ENCODE assay signal across 25 cellular contexts in the genomic region with DNA sequence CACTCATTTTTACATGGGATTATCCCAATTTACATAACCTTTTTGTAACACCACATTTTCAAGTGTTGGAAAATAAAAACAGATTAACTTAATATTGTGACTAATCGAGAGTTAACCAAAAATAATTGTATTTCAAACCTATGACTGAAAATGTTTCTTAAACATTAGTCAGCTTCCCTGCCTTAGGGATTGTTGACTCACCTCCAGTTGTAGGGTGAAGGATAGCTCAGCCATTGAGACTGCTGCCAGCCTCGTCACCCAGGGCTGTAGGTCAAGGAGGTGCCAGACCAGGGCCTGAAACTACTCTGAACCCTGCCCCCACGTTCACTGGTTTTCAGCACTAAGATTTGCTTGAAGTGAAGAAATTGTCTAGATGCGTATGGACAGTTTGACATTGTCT.
A peak's percentile ranks its signal among the peaks of the same experiment; 100 is the strongest.
DNase-seq lines count a peak whose midpoint lies in the region; ATAC-seq, FAIRE-seq and TF ChIP-seq lines count a peak whose summit lies in the region.
"Had no signal": no experiment of that assay in that cellular context is flagged by ENCODE, and none has a peak within 500 bp of the region (broad histone marks: within the 10 kb centered on the region; RNA-seq: fewer than 3 reads in every experiment).

No MANE protein-coding gene starts in this region.

- peak; percentile 55 for FAIRE-seq in HTR-8/SVneo (lab: Jason Lieb, UNC)
- FAIRE-seq in HepG2 (lab: Jason Lieb, UNC) = no peak
- FAIRE-seq: endothelial cell of umbilical vein, frontal cortex had no signal

- H3K4me2 ChIP-seq in fibroblast of lung (ENCODE audit: extremely low read depth, insufficient read depth, low read length) = no peak overlapping the region
- no peak overlapping the region for H3K4me2 ChIP-seq in HepG2 (ENCODE audit: low read depth, low read length)
- H3K4me2 ChIP-seq: hepatocyte, KMS-11, smooth muscle cell had no signal

- no peak for TF ChIP-seq RAD21 in HepG2 (CRISPR knock-in tag; IDR thresholded peaks at IDR 0.05)

- in situ Hi-C loops in GM13977 (cut with MboI; ENCODE audit: low pct_unique_long_range_greater_than_20kb, low sequenced_read_pairs, unreplicated experiment) (no loop called here), HepG2 (cut with HindIII; ENCODE audit: extremely low pct_ligation_motif_present, low pct_unique_long_range_greater_than_20kb) (no loop called here)

- peak overlapping the region; percentile 73 for H2AFZ ChIP-seq in ACC112 (ENCODE audit: low read length, unreplicated experiment)
- H2AFZ ChIP-seq in fibroblast of lung (ENCODE audit: low read length) = no peak overlapping the region
- no peak overlapping the region for H2AFZ ChIP-seq in HepG2 (ENCODE audit: low read length)
- H2AFZ ChIP-seq: hepatocyte had no signal

- H3K9ac ChIP-seq in adipocyte (ENCODE audit: low read length) = no peak overlapping the region
- H3K9ac ChIP-seq in fibroblast of lung (ENCODE audit: insufficient read depth, low read length) = no peak overlapping the region
- no peak overlapping the region for H3K9ac ChIP-seq in HepG2 (ENCODE audit: insufficient read depth, low read depth, low read length)
- H3K9ac ChIP-seq: KMS-11 had no signal

- H3K4me3 ChIP-seq in ACC112 (ENCODE audit: low read depth, low read length) (peak overlapping the region; percentile 62), adipocyte (ENCODE audit: low read length) (no peak overlapping the region), fibroblast of lung (replicated peaks in 1 of 4; ENCODE audit: control extremely low read depth in 1 of 4, insufficient read depth in 1 of 4, low read depth in 3 of 4, low read length in 4 of 4) (no peak overlapping the region), HepG2 (replicated peaks in 1 of 3; ENCODE audit: insufficient read depth in 1 of 3, low read depth in 2 of 3, low read length in 3 of 3) (no peak overlapping the region)
- H3K4me3 ChIP-seq: dorsolateral prefrontal cortex, hepatocyte, left lung, smooth muscle cell, suprapubic skin had no signal

- TF ChIP-seq EP300 in HepG2 (IDR thresholded peaks at IDR 0.05; ENCODE audit: low read depth in 2 of 2, low read length in 2 of 2) = no peak
- TF ChIP-seq EP300 in HepG2 (CRISPR knock-in tag; IDR thresholded peaks at IDR 0.05; ENCODE audit: borderline replicate concordance) = no peak

- peak overlapping the region; percentile 53 for H3K27ac ChIP-seq in ACC112 (ENCODE audit: low read depth, low read length)
- H3K27ac ChIP-seq in fibroblast of lung (ENCODE audit: insufficient read depth, low read length) = no peak overlapping the region
- H3K27ac ChIP-seq in HepG2 (ENCODE audit: extremely low read length, insufficient read depth, low read length) = no peak overlapping the region
- H3K27ac ChIP-seq: dorsolateral prefrontal cortex, hepatocyte, KMS-11, left lung, suprapubic skin had no signal

- ATAC-seq in GM18498 (IDR thresholded peaks at IDR 0.05; ENCODE audit: unreplicated experiment) (no peak), HepG2 (no peak)
- ATAC-seq: activated CD8-positive, alpha-beta memory T cell treated with anti-CD3 and anti-CD28 coated beads, Interleukin-2, amount 10 ng/mL, durations not matched to agents 7 days and 5 days; activated T-cell treated with anti-CD3 and anti-CD28 coated beads, Interleukin-2, amount 50 U/mL, for 72 hours; CD8-positive, alpha-beta T cell; left lung; stimulated activated effector memory CD8-positive, alpha-beta T cell treated with anti-CD3 and anti-CD28 coated beads, Interleukin-12 subunit alpha, Interleukin-12 subunit beta, amount 100 ng/mL, for 72 hours had no signal

- no TSS peak for BruUV-seq in HepG2 (replicated peaks; lab: Mats Ljungman, UMichigan)

- POLR2A ChIA-PET in HepG2 (lab: Yijun Ruan, JAX) = no interaction called here

- intact Hi-C loops in HepG2 (cut with micrococcal nuclease; ENCODE audit: unreplicated experiment) = no loop called here

- H3K9me3 ChIP-seq in adipocyte (ENCODE audit: control insufficient read depth, low read length) (peaks cover 6% of the 10 kb centered on the region), fibroblast of lung (ENCODE audit: control insufficient read depth, insufficient read depth, low read depth, low read length) (no peaks in the 10 kb centered on the region), HepG2 (ENCODE audit: low read length) (no peaks in the 10 kb centered on the region)
- H3K9me3 ChIP-seq: left lung, suprapubic skin had no signal

- WGBS in HepG2 (ENCODE audit: low lambda C conversion rate) = 16% methylated on average over 4 of the region's 4 CpGs

- H3K4me1 ChIP-seq in ACC112 (ENCODE audit: control insufficient read depth, insufficient read depth, low read length, unreplicated experiment) = peaks cover 27% of the 10 kb centered on the region
- peaks cover 6% of the 10 kb centered on the region for H3K4me1 ChIP-seq in adipocyte (ENCODE audit: control insufficient read depth, insufficient read depth, low read length)
- no peaks in the 10 kb centered on the region for H3K4me1 ChIP-seq in fibroblast of lung (ENCODE audit: control insufficient read depth, extremely low read depth, insufficient read depth, low read length)
- H3K4me1 ChIP-seq in HepG2 (ENCODE audit: insufficient read depth, low read length) = no peaks in the 10 kb centered on the region
- H3K4me1 ChIP-seq: left lung, suprapubic skin had no signal

- CTCF ChIA-PET in HepG2 (lab: Yijun Ruan, JAX; ENCODE audit: low intra/inter-chr PET ratio, low total read pairs) = no interaction called here

- H3K79me2 ChIP-seq in ACC112 (ENCODE audit: control insufficient read depth, insufficient read depth, low read length, unreplicated experiment) = no peaks in the 10 kb centered on the region
- H3K79me2 ChIP-seq in fibroblast of lung (ENCODE audit: control insufficient read depth, insufficient read depth, low read length) = no peaks in the 10 kb centered on the region
- no peaks in the 10 kb centered on the region for H3K79me2 ChIP-seq in HepG2 (ENCODE audit: insufficient read depth, low read length)
- H3K79me2 ChIP-seq: hepatocyte had no signal

- no peak for DNase-seq in HTR-8/SVneo (ENCODE audit: insufficient read length, low spot score)
- peak; percentile 36 for DNase-seq in adipocyte (ENCODE audit: low read depth)
- peak; percentile 17 to 76 for DNase-seq in fibroblast of lung (ENCODE audit: low read depth in 2 of 2)
- no peak for DNase-seq in GM19238 (ENCODE audit: insufficient read length, low spot score)
- no peak for DNase-seq in GM13977 (ENCODE audit: low spot score)
- DNase-seq in HepG2 (ENCODE audit: low spot score) = no peak
- DNase-seq: activated CD4-positive, alpha-beta T cell treated with anti-CD3 and anti-CD28 coated beads, Interleukin-2, amount 50 U/mL, for 1 hour; activated CD8-positive, alpha-beta memory T cell treated with anti-CD3 and anti-CD28 coated beads, Interleukin-2, amount 10 ng/mL, durations not matched to agents 7 days and 5 days; activated naive CD4-positive, alpha-beta T cell treated with anti-CD3 and anti-CD28 coated beads for 36 hours; activated T-cell treated with anti-CD3 and anti-CD28 coated beads, Interleukin-2, amount 50 U/mL, for 72 hours; anterior cingulate cortex; CD8-positive, alpha-beta T cell; dorsolateral prefrontal cortex; left lung; NCI-H1048; NCI-H2029 had no signal

- no peaks in the 10 kb centered on the region for H3K36me3 ChIP-seq in ACC112 (ENCODE audit: insufficient read depth, low read length)
- no peaks in the 10 kb centered on the region for H3K36me3 ChIP-seq in adipocyte (ENCODE audit: control insufficient read depth, insufficient read depth, low read length, severe bottlenecking)
- H3K36me3 ChIP-seq in fibroblast of lung (ENCODE audit: control insufficient read depth, insufficient read depth, low read length) = no peaks in the 10 kb centered on the region
- no peaks in the 10 kb centered on the region for H3K36me3 ChIP-seq in HepG2 (replicated peaks in 1 of 2; ENCODE audit: control insufficient read depth in 1 of 2, insufficient read depth in 2 of 2, low read length in 2 of 2)
- H3K36me3 ChIP-seq: left lung, suprapubic skin had no signal

- TF ChIP-seq POLR2A in HepG2 (IDR thresholded peaks at IDR 0.05; ENCODE audit: insufficient read depth in 1 of 2, low read depth in 2 of 2, low read length in 2 of 2) = no peak

- no peaks in the 10 kb centered on the region for H3K27me3 ChIP-seq in ACC112 (ENCODE audit: insufficient read depth, low read length)
- H3K27me3 ChIP-seq in adipocyte (replicated peaks; ENCODE audit: control insufficient read depth, insufficient read depth, low read length) = no peaks in the 10 kb centered on the region
- H3K27me3 ChIP-seq in fibroblast of lung (ENCODE audit: control insufficient read depth, insufficient read depth, low read length) = no peaks in the 10 kb centered on the region
- H3K27me3 ChIP-seq in HepG2 (ENCODE audit: control insufficient read depth in 1 of 2, insufficient read depth in 2 of 2, low read length in 2 of 2) = no peaks in the 10 kb centered on the region
- H3K27me3 ChIP-seq: dorsolateral prefrontal cortex, hepatocyte, left lung, suprapubic skin had no signal

- H4K20me1 ChIP-seq in fibroblast of lung (ENCODE audit: control insufficient read depth, extremely low read depth, insufficient read depth, low read length) = no peaks in the 10 kb centered on the region
- H4K20me1 ChIP-seq in HepG2 (ENCODE audit: insufficient read depth, low read length) = no peaks in the 10 kb centered on the region

- TF ChIP-seq CTCF in fibroblast of lung (conservative IDR thresholded peaks at IDR 0.05 in 1 of 2, IDR thresholded peaks at IDR 0.05 in 1 of 2; ENCODE audit: low read depth in 1 of 2, low read length in 2 of 2) (no peak), GM13977 (IDR thresholded peaks at IDR 0.05; ENCODE audit: extremely low read depth, insufficient read depth, missing control alignments) (no peak), HepG2 (CRISPR knock-in tag; IDR thresholded peaks at IDR 0.05) (no peak)

TF ChIP-seq in HepG2, 621 proteins besides CTCF, POLR2A, EP300 and RAD21 (continues in another document):
- no peak for TF ChIP-seq ZNF891 (CRISPR knock-in tag; IDR thresholded peaks at IDR 0.05)
- TF ChIP-seq GATAD1 (CRISPR knock-in tag; IDR thresholded peaks at IDR 0.05) = no peak
- TF ChIP-seq, protein P1, sequence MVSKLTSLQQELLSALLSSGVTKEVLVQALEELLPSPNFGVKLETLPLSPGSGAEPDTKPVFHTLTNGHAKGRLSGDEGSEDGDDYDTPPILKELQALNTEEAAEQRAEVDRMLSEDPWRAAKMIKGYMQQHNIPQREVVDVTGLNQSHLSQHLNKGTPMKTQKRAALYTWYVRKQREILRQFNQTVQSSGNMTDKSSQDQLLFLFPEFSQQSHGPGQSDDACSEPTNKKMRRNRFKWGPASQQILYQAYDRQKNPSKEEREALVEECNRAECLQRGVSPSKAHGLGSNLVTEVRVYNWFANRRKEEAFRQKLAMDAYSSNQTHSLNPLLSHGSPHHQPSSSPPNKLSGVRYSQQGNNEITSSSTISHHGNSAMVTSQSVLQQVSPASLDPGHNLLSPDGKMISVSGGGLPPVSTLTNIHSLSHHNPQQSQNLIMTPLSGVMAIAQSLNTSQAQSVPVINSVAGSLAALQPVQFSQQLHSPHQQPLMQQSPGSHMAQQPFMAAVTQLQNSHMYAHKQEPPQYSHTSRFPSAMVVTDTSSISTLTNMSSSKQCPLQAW (CRISPR knock-in tag; IDR thresholded peaks at IDR 0.05) = no peak
- TF ChIP-seq RELA (CRISPR knock-in tag; IDR thresholded peaks at IDR 0.05) = no peak
- no peak for TF ChIP-seq ZNF777 (CRISPR knock-in tag; IDR thresholded peaks at IDR 0.05)
- no peak for TF ChIP-seq DMAP1 (CRISPR knock-in tag; IDR thresholded peaks at IDR 0.05)

Comparison
In these comparisons a context has a peak if more than half of its experiments do, and no peak if none do; other contexts are left out.
1. DNase-seq: peak in adipocyte (single experiment) and fibroblast of lung (2 of 2); none in HTR-8/SVneo (single experiment), GM19238 (single experiment), GM13977 (single experiment) and HepG2 (single experiment).